ENCODE assay signal across 1 cellular context in genomic region chr7:82740246-82740848, GRCh38.
TF ChIP-seq lines count a peak whose summit lies in the region.

No MANE protein-coding gene starts in this region.

TF ChIP-seq in endothelial cell of umbilical vein, 7 proteins besides CTCF, POLR2A, EP300 and RAD21:
- TF ChIP-seq GATA2 (IDR thresholded peaks at IDR 0.05; ENCODE audit: insufficient read depth, insufficient read length, low read depth, low read length) (no peak), FOS (IDR thresholded peaks at IDR 0.05; ENCODE audit: borderline replicate concordance, insufficient read depth, low read length) (no peak), POLR2AphosphoS5 (IDR thresholded peaks at IDR 0.05; ENCODE audit: insufficient read depth, low read depth, low read length) (no peak), EZH2 (IDR thresholded peaks at IDR 0.05; ENCODE audit: borderline replicate concordance, low read depth, low read length, severe bottlenecking) (no peak), MAX (IDR thresholded peaks at IDR 0.05; ENCODE audit: insufficient read depth, insufficient read length) (no peak), MYC (IDR thresholded peaks at IDR 0.05; ENCODE audit: low read depth, low read length) (no peak), JUN (IDR thresholded peaks at IDR 0.05; ENCODE audit: borderline replicate concordance, insufficient read depth, insufficient read length, low read depth) (no peak)
